10 cellular contexts compared by ENCODE assay signal in the genomic region with DNA sequence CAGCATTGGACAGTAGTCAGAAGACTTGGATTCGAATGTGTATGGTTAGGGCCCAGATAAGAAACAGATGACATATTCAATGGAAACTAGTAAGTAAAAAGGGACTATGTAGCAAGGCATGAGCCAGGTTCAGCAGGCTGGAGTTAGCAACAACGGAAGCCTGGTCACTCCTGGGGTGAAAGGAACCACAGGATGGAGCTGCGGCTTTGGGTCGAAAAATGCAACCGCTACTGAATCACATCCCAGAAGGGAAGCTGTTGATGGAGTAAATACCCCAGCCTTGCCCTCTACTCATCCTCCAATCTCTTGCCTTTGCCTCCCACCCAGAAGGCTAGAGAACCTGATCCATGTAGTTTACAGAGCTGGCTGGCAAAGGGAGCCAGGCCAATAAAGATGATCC. TPM values are rescaled to one million over a fixed set of nuclear protein-coding genes. Genes with fewer than 3 reads are reported as not detected.
DNase-seq lines count a peak whose midpoint lies in the region; ATAC-seq and TF ChIP-seq lines count a peak whose summit lies in the region.
"Had no signal": no experiment of that assay in that cellular context is flagged by ENCODE, and none has a peak within 500 bp of the region (broad histone marks: within the 10 kb centered on the region; RNA-seq: fewer than 3 reads in every experiment).

No MANE protein-coding gene starts in this region.

- peaks cover under 1% of the 10 kb centered on the region for H3K9me3 Mint-ChIP-seq in CD8-positive, alpha-beta T cell
- no peaks in the 10 kb centered on the region for H3K9me3 Mint-ChIP-seq in memory B cell
- H3K9me3 Mint-ChIP-seq: mesothelial cell of epicardium had no signal

- peak in 4 of 7 experiments; percentile 3 to 50 (median 17) for DNase-seq in CD8-positive, alpha-beta T cell
- DNase-seq in SKM-1 (lab: John Stamatoyannopoulos, UW; ENCODE audit: unreplicated experiment) (peak; percentile 57), memory B cell (ENCODE audit: low spot score in 2 of 2) (no peak), colonic mucosa (no peak), uterus (no peak), ovary (no peak)
- DNase-seq: DMS53 had no signal

- H3K9me3 ChIP-seq in CD8-positive, alpha-beta T cell (ENCODE audit: low read length), result no peaks in the 10 kb centered on the region
- H3K9me3 ChIP-seq in colonic mucosa, result no peaks in the 10 kb centered on the region
- no peaks in the 10 kb centered on the region for H3K9me3 ChIP-seq in uterus
- no peaks in the 10 kb centered on the region for H3K9me3 ChIP-seq in ovary

- TF ChIP-seq EP300 in ovary (IDR thresholded peaks at IDR 0.05), result no peak

- no peak overlapping the region for H3K27ac ChIP-seq in CD8-positive, alpha-beta T cell (ENCODE audit: low read depth, low read length)
- H3K27ac ChIP-seq in colonic mucosa, result no peak overlapping the region
- H3K27ac ChIP-seq in uterus, result no peak overlapping the region
- H3K27ac ChIP-seq in ovary, result no peak overlapping the region

- H3K4me1 Mint-ChIP-seq in CD8-positive, alpha-beta T cell (ENCODE audit: low read depth), result peaks cover 38% of the 10 kb centered on the region
- peaks cover 32% of the 10 kb centered on the region for H3K4me1 Mint-ChIP-seq in memory B cell
- H3K4me1 Mint-ChIP-seq: mesothelial cell of epicardium had no signal

- no peak for TF ChIP-seq POLR2A in uterus (IDR thresholded peaks at IDR 0.05)
- TF ChIP-seq POLR2A in ovary (IDR thresholded peaks at IDR 0.05), result no peak

- H3K36me3 Mint-ChIP-seq in CD8-positive, alpha-beta T cell, result no peaks in the 10 kb centered on the region
- H3K36me3 Mint-ChIP-seq in memory B cell, result no peaks in the 10 kb centered on the region
- H3K36me3 Mint-ChIP-seq: mesothelial cell of epicardium had no signal

- H3K27me3 Mint-ChIP-seq in CD8-positive, alpha-beta T cell (ENCODE audit: low read depth), result peaks cover 5% of the 10 kb centered on the region
- no peaks in the 10 kb centered on the region for H3K27me3 Mint-ChIP-seq in memory B cell

- H3K4me1 ChIP-seq in CD8-positive, alpha-beta T cell (ENCODE audit: insufficient read depth, low read length), result peaks cover 18% of the 10 kb centered on the region
- no peaks in the 10 kb centered on the region for H3K4me1 ChIP-seq in colonic mucosa
- H3K4me1 ChIP-seq in uterus, result no peaks in the 10 kb centered on the region
- peaks cover 2% of the 10 kb centered on the region for H3K4me1 ChIP-seq in ovary (ENCODE audit: insufficient read depth)

- H3K27me3 ChIP-seq in CD8-positive, alpha-beta T cell (ENCODE audit: insufficient read depth, low read length), result no peaks in the 10 kb centered on the region
- no peaks in the 10 kb centered on the region for H3K27me3 ChIP-seq in colonic mucosa
- no peaks in the 10 kb centered on the region for H3K27me3 ChIP-seq in uterus
- no peaks in the 10 kb centered on the region for H3K27me3 ChIP-seq in ovary

- POLR2A ChIA-PET in CD8-positive, alpha-beta T cell (lab: Charles Lee), result no interaction called here

- intact Hi-C loops in CD8-positive, alpha-beta T cell (cut with DNase I, micrococcal nuclease), result no loop called here
- intact Hi-C loops in colonic mucosa (cut with DNase I) (no loop called here), uterus (cut with DNase I; ENCODE audit: low total_unique reads) (no loop called here), ovary (cut with DNase I) (no loop called here)

- no peak overlapping the region for H3K4me3 Mint-ChIP-seq in CD8-positive, alpha-beta T cell
- peak overlapping the region; percentile 24 for H3K4me3 Mint-ChIP-seq in memory B cell
- H3K4me3 Mint-ChIP-seq: mesothelial cell of epicardium had no signal

- CTCF ChIA-PET in CD8-positive, alpha-beta T cell (lab: Charles Lee), result interaction anchor here (1.0 kb wide), 1 partner anchor 243 kb away, joined by 3 read pairs; no protein-coding TSS in a partner anchor

- no peak overlapping the region for H3K4me3 ChIP-seq in CD8-positive, alpha-beta T cell (ENCODE audit: low read depth, low read length)
- no peak overlapping the region for H3K4me3 ChIP-seq in colonic mucosa
- H3K4me3 ChIP-seq in uterus, result no peak overlapping the region
- H3K4me3 ChIP-seq in ovary, result no peak overlapping the region

- no peak overlapping the region for H3K9ac ChIP-seq in colonic mucosa (ENCODE audit: low read depth in 2 of 2, low read length in 2 of 2)

- no peak for TF ChIP-seq CTCF in CD8-positive, alpha-beta T cell (IDR thresholded peaks at IDR 0.05)
- no peak for TF ChIP-seq CTCF in colonic mucosa (IDR thresholded peaks at IDR 0.05)
- TF ChIP-seq CTCF in uterus (IDR thresholded peaks at IDR 0.05), result no peak
- TF ChIP-seq CTCF in ovary (IDR thresholded peaks at IDR 0.05), result no peak

- peak; percentile 24 for ATAC-seq in CD8-positive, alpha-beta T cell
- ATAC-seq in GM21367 (IDR thresholded peaks at IDR 0.05; ENCODE audit: unreplicated experiment) (peak; percentile 38), memory B cell (ENCODE audit: low read depth) (no peak), HG03439 (IDR thresholded peaks at IDR 0.05; ENCODE audit: unreplicated experiment) (no peak)

- H3K27ac Mint-ChIP-seq in CD8-positive, alpha-beta T cell, result no peak overlapping the region
- no peak overlapping the region for H3K27ac Mint-ChIP-seq in memory B cell
- H3K27ac Mint-ChIP-seq: mesothelial cell of epicardium had no signal

- H3K36me3 ChIP-seq in CD8-positive, alpha-beta T cell (ENCODE audit: insufficient read depth, low read length), result no peaks in the 10 kb centered on the region
- H3K36me3 ChIP-seq in colonic mucosa (no peaks in the 10 kb centered on the region), uterus (no peaks in the 10 kb centered on the region), ovary (no peaks in the 10 kb centered on the region)

- WGBS in ovary, 3 donors, result 77 to 92% (median 81%) methylated on average over 5 of the region's 5 CpGs

RNA-seq across cellular contexts. Expression of a gene that starts 37.5 kb away (rescaled TPM):
- total RNA-seq in CD8-positive, alpha-beta T cell, result 1 to 10 TPM; 5.6 to 6.1 TPM
- 1 to 10 TPM in 1 of 2 donors, under 1 TPM in 1; 0.20 to 8.2 TPM for total RNA-seq in colonic mucosa
- total RNA-seq in uterus, result 1 to 10 TPM in 2 of 4 donors, under 1 TPM in 1, not detected in 1; 0.26 to 3.4 (median 1.5) TPM
- total RNA-seq in ovary, result 10 to 100 TPM in 1 of 7 donors, 1 to 10 TPM in 5, under 1 TPM in 1; 0.48 to 13.0 (median 4.6) TPM
- polyA plus RNA-seq in ovary, result 1 to 10 TPM; 2.0 to 5.7 TPM

RNA-seq across cellular contexts. Expression of a gene that starts 49.2 kb away (rescaled TPM):
- total RNA-seq in CD8-positive, alpha-beta T cell, result 10 to 100 TPM; 12.7 to 13.1 TPM
- 10 to 100 TPM; 13.5 to 15.5 TPM for total RNA-seq in colonic mucosa
- 10 to 100 TPM; 10.8 to 27.0 (median 18.9) TPM for total RNA-seq in uterus
- 10 to 100 TPM; 15.5 to 31.1 (median 24.4) TPM for total RNA-seq in ovary
- 10 to 100 TPM in 1 of 2 donors, 1 to 10 TPM in 1; 9.7 to 22.2 TPM for polyA plus RNA-seq in ovary

Comparison
In these comparisons a context has a peak if more than half of its experiments do, and no peak if none do; other contexts are left out.
1. ATAC-seq: peak in CD8-positive, alpha-beta T cell (single experiment) and GM21367 (single experiment); none in memory B cell (single experiment) and HG03439 (single experiment).
2. DNase-seq: peak in CD8-positive, alpha-beta T cell (4 of 7) and SKM-1 (single experiment); none in memory B cell (0 of 2), colonic mucosa (single experiment), uterus (0 of 2) and ovary (0 of 5).